ENCODE assay signal across 1 cellular context in the genomic region with DNA sequence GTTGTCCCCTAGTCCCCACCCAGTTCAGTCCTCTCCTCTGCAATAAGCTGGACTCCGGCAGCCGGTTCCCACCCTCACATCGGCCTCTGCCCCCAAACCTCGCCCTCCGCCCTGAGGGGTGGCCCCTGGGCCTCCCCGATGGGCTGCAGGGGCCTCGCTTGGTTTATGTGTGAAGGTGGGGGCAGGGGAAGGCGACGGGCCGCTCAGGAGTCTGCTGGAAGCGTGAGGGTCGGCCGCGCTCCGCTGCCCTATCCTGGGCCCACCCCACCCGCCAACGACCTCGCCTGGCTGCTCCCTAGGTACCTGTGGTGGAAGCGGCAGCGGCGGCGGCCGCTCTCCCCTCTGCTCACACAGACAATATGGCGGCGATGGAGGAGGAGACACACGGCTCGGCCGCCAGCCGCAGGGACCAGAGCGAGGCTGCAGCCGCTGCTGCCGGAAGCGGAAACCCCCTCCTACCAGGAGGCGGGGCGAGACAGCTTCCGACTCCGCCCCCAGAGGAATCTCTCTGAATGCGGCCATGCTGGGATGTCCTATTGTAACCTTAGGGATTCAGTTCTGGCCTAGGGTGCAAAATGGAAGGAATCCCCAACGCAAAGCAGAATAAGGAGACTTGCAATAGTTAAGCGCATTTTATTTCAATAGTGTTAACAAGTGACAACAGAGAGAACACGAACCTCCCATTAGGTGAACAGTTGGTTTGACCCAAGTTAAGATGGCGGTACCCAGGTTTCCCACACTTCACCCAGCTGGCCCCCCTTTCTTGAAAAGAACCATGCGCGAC.
TF ChIP-seq lines count a peak whose summit lies in the region.

A gene (minus strand): TSS at position 422 of the 784 bp plus-strand sequence. CDS start 35,239 bp downstream, outside the sequence.

TF ChIP-seq in WTC11, 78 proteins besides CTCF, POLR2A, EP300 and RAD21 (continued from another document and continues in another):
- TF ChIP-seq, protein P1, sequence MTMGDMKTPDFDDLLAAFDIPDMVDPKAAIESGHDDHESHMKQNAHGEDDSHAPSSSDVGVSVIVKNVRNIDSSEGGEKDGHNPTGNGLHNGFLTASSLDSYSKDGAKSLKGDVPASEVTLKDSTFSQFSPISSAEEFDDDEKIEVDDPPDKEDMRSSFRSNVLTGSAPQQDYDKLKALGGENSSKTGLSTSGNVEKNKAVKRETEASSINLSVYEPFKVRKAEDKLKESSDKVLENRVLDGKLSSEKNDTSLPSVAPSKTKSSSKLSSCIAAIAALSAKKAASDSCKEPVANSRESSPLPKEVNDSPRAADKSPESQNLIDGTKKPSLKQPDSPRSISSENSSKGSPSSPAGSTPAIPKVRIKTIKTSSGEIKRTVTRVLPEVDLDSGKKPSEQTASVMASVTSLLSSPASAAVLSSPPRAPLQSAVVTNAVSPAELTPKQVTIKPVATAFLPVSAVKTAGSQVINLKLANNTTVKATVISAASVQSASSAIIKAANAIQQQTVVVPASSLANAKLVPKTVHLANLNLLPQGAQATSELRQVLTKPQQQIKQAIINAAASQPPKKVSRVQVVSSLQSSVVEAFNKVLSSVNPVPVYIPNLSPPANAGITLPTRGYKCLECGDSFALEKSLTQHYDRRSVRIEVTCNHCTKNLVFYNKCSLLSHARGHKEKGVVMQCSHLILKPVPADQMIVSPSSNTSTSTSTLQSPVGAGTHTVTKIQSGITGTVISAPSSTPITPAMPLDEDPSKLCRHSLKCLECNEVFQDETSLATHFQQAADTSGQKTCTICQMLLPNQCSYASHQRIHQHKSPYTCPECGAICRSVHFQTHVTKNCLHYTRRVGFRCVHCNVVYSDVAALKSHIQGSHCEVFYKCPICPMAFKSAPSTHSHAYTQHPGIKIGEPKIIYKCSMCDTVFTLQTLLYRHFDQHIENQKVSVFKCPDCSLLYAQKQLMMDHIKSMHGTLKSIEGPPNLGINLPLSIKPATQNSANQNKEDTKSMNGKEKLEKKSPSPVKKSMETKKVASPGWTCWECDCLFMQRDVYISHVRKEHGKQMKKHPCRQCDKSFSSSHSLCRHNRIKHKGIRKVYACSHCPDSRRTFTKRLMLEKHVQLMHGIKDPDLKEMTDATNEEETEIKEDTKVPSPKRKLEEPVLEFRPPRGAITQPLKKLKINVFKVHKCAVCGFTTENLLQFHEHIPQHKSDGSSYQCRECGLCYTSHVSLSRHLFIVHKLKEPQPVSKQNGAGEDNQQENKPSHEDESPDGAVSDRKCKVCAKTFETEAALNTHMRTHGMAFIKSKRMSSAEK (CRISPR knock-in tag; IDR thresholded peaks at IDR 0.05; ENCODE audit: borderline replicate concordance), result no peak
- TF ChIP-seq ETV6 (CRISPR knock-in tag; IDR thresholded peaks at IDR 0.05) (no peak), CREB1 (CRISPR knock-in tag; IDR thresholded peaks at IDR 0.05) (no peak), ZNF232 (CRISPR knock-in tag; IDR thresholded peaks at IDR 0.05) (no peak; the same call in 1 of the 2 replicates), EMX1 (CRISPR knock-in tag; IDR thresholded peaks at IDR 0.05) (no peak), NR2C2 (CRISPR knock-in tag; IDR thresholded peaks at IDR 0.05) (no peak), ZBTB21 (CRISPR knock-in tag; IDR thresholded peaks at IDR 0.05; ENCODE audit: borderline replicate concordance) (no peak), SOX15 (CRISPR knock-in tag; IDR thresholded peaks at IDR 0.05) (no peak), PRRX2 (CRISPR knock-in tag; IDR thresholded peaks at IDR 0.05) (no peak), ESRRA (CRISPR knock-in tag; IDR thresholded peaks at IDR 0.05; ENCODE audit: borderline replicate concordance) (no peak), TP53 (CRISPR knock-in tag; IDR thresholded peaks at IDR 0.05) (peak; percentile 79), NR3C1 (CRISPR knock-in tag; conservative IDR thresholded peaks at IDR 0.05; ENCODE audit: low read depth) (0 out of 2 replicates have a peak, but pooled peaks have one; percentile 65), FOXK1 (CRISPR knock-in tag; IDR thresholded peaks at IDR 0.05) (peak; percentile 62; the same call in 1 of the 2 replicates), ATF1 (CRISPR knock-in tag; IDR thresholded peaks at IDR 0.05) (no peak), MYBL2 (CRISPR knock-in tag; IDR thresholded peaks at IDR 0.05) (peak; percentile 71; the same call in 1 of the 2 replicates), HMGA2 (CRISPR knock-in tag; IDR thresholded peaks at IDR 0.05) (no peak), MXD4 (CRISPR knock-in tag; IDR thresholded peaks at IDR 0.05; ENCODE audit: borderline replicate concordance) (no peak), GRHL2 (CRISPR knock-in tag; IDR thresholded peaks at IDR 0.05; ENCODE audit: insufficient replicate concordance, severe bottlenecking) (no peak)
- TF ChIP-seq, protein P2, sequence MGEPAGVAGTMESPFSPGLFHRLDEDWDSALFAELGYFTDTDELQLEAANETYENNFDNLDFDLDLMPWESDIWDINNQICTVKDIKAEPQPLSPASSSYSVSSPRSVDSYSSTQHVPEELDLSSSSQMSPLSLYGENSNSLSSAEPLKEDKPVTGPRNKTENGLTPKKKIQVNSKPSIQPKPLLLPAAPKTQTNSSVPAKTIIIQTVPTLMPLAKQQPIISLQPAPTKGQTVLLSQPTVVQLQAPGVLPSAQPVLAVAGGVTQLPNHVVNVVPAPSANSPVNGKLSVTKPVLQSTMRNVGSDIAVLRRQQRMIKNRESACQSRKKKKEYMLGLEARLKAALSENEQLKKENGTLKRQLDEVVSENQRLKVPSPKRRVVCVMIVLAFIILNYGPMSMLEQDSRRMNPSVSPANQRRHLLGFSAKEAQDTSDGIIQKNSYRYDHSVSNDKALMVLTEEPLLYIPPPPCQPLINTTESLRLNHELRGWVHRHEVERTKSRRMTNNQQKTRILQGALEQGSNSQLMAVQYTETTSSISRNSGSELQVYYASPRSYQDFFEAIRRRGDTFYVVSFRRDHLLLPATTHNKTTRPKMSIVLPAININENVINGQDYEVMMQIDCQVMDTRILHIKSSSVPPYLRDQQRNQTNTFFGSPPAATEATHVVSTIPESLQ (CRISPR knock-in tag; IDR thresholded peaks at IDR 0.05), result no peak
- TF ChIP-seq, protein P3, sequence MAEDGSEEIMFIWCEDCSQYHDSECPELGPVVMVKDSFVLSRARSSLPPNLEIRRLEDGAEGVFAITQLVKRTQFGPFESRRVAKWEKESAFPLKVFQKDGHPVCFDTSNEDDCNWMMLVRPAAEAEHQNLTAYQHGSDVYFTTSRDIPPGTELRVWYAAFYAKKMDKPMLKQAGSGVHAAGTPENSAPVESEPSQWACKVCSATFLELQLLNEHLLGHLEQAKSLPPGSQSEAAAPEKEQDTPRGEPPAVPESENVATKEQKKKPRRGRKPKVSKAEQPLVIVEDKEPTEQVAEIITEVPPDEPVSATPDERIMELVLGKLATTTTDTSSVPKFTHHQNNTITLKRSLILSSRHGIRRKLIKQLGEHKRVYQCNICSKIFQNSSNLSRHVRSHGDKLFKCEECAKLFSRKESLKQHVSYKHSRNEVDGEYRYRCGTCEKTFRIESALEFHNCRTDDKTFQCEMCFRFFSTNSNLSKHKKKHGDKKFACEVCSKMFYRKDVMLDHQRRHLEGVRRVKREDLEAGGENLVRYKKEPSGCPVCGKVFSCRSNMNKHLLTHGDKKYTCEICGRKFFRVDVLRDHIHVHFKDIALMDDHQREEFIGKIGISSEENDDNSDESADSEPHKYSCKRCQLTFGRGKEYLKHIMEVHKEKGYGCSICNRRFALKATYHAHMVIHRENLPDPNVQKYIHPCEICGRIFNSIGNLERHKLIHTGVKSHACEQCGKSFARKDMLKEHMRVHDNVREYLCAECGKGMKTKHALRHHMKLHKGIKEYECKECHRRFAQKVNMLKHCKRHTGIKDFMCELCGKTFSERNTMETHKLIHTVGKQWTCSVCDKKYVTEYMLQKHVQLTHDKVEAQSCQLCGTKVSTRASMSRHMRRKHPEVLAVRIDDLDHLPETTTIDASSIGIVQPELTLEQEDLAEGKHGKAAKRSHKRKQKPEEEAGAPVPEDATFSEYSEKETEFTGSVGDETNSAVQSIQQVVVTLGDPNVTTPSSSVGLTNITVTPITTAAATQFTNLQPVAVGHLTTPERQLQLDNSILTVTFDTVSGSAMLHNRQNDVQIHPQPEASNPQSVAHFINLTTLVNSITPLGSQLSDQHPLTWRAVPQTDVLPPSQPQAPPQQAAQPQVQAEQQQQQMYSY (CRISPR knock-in tag; IDR thresholded peaks at IDR 0.05), result no peak
- TF ChIP-seq, protein P4, sequence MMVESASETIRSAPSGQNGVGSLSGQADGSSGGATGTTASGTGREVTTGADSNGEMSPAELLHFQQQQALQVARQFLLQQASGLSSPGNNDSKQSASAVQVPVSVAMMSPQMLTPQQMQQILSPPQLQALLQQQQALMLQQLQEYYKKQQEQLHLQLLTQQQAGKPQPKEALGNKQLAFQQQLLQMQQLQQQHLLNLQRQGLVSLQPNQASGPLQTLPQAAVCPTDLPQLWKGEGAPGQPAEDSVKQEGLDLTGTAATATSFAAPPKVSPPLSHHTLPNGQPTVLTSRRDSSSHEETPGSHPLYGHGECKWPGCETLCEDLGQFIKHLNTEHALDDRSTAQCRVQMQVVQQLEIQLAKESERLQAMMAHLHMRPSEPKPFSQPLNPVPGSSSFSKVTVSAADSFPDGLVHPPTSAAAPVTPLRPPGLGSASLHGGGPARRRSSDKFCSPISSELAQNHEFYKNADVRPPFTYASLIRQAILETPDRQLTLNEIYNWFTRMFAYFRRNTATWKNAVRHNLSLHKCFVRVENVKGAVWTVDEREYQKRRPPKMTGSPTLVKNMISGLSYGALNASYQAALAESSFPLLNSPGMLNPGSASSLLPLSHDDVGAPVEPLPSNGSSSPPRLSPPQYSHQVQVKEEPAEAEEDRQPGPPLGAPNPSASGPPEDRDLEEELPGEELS (CRISPR knock-in tag; IDR thresholded peaks at IDR 0.05), result no peak
- TF ChIP-seq, protein P5, sequence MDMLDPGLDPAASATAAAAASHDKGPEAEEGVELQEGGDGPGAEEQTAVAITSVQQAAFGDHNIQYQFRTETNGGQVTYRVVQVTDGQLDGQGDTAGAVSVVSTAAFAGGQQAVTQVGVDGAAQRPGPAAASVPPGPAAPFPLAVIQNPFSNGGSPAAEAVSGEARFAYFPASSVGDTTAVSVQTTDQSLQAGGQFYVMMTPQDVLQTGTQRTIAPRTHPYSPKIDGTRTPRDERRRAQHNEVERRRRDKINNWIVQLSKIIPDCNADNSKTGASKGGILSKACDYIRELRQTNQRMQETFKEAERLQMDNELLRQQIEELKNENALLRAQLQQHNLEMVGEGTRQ (CRISPR knock-in tag; IDR thresholded peaks at IDR 0.05), result no peak
- TF ChIP-seq, protein P6, sequence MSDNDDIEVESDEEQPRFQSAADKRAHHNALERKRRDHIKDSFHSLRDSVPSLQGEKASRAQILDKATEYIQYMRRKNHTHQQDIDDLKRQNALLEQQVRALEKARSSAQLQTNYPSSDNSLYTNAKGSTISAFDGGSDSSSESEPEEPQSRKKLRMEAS (CRISPR knock-in tag; IDR thresholded peaks at IDR 0.05), result peak; percentile 70; the same call in 1 of the 2 replicates
- TF ChIP-seq, protein P7, sequence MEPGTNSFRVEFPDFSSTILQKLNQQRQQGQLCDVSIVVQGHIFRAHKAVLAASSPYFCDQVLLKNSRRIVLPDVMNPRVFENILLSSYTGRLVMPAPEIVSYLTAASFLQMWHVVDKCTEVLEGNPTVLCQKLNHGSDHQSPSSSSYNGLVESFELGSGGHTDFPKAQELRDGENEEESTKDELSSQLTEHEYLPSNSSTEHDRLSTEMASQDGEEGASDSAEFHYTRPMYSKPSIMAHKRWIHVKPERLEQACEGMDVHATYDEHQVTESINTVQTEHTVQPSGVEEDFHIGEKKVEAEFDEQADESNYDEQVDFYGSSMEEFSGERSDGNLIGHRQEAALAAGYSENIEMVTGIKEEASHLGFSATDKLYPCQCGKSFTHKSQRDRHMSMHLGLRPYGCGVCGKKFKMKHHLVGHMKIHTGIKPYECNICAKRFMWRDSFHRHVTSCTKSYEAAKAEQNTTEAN (CRISPR knock-in tag; IDR thresholded peaks at IDR 0.05), result peak; percentile 86; the same call in 1 of the 2 replicates
- TF ChIP-seq, protein P8, sequence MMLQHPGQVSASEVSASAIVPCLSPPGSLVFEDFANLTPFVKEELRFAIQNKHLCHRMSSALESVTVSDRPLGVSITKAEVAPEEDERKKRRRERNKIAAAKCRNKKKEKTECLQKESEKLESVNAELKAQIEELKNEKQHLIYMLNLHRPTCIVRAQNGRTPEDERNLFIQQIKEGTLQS (CRISPR knock-in tag; conservative IDR thresholded peaks at IDR 0.05), result no peak
- TF ChIP-seq, protein P9, sequence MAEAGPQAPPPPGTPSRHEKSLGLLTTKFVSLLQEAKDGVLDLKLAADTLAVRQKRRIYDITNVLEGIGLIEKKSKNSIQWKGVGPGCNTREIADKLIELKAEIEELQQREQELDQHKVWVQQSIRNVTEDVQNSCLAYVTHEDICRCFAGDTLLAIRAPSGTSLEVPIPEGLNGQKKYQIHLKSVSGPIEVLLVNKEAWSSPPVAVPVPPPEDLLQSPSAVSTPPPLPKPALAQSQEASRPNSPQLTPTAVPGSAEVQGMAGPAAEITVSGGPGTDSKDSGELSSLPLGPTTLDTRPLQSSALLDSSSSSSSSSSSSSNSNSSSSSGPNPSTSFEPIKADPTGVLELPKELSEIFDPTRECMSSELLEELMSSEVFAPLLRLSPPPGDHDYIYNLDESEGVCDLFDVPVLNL (CRISPR knock-in tag; IDR thresholded peaks at IDR 0.05; ENCODE audit: borderline replicate concordance, low read depth), result no peak
- TF ChIP-seq, protein P10, sequence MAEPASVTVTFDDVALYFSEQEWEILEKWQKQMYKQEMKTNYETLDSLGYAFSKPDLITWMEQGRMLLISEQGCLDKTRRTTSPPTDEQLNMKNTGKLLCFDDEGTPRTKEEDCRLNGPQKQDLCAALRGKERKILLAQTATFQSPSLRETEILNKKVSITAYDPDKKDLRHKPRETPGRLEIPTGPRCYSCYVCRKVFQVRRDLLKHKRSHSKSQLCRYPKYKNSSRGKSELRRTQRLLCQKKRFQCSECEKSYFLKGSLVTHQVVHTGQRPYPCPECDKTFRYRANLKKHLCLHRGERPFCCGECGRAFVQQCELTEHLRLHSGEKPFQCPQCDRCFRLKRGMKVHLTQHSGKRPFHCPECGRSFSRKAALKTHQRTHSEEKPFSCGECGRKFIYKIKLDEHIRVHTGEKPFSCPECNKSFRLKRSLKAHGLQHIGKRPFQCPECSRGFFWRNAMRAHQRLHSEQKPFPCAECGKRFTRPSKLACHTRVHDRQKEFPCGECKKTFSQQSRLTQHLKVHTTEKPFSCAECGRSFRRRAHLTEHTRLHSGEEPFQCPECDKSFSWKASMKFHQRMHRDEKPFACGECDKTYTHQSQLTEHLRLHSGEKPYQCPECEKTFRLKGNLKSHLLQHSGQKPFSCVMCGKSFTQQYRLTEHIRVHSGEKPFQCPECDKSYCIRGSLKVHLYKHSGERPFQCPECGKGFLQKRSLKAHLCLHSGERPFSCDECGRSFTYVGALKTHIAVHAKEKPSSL (CRISPR knock-in tag; conservative IDR thresholded peaks at IDR 0.05), result no peak
- TF ChIP-seq, protein P11, sequence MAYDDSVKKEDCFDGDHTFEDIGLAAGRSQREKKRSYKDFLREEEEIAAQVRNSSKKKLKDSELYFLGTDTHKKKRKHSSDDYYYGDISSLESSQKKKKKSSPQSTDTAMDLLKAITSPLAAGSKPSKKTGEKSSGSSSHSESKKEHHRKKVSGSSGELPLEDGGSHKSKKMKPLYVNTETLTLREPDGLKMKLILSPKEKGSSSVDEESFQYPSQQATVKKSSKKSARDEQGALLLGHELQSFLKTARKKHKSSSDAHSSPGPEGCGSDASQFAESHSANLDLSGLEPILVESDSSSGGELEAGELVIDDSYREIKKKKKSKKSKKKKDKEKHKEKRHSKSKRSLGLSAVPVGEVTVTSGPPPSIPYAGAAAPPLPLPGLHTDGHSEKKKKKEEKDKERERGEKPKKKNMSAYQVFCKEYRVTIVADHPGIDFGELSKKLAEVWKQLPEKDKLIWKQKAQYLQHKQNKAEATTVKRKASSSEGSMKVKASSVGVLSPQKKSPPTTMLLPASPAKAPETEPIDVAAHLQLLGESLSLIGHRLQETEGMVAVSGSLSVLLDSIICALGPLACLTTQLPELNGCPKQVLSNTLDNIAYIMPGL (CRISPR knock-in tag; IDR thresholded peaks at IDR 0.05), result peak; percentile 61; the same call in 1 of the 2 replicates
